In genomic region chr1:151790071-151790939, GRCh38 we compare ENCODE assay signal across 8 cellular contexts. TPM values are rescaled to one million over a fixed set of nuclear protein-coding genes. Genes with fewer than 3 reads are reported as not detected.
DNase-seq lines count a peak whose midpoint lies in the region; ATAC-seq and TF ChIP-seq lines count a peak whose summit lies in the region.

Gene TDRKH, minus strand, starts transcription at chr1:151790500. Its CDS starts 7,478 bp downstream, at chr1:151783022.

- no TSS peak for BruUV-seq in OCI-LY7 (replicated peaks; lab: Mats Ljungman, UMichigan)

- H3K9me3 ChIP-seq in OCI-LY7 (ENCODE audit: low read length) (no peaks in the 10 kb centered on the region), mucosa of descending colon (no peaks in the 10 kb centered on the region)

- TF ChIP-seq CTCF in OCI-LY7 (conservative IDR thresholded peaks at IDR 0.05; ENCODE audit: low read length) (peak; percentile 65), mucosa of descending colon (IDR thresholded peaks at IDR 0.05) (no peak)

- H3K4me1 ChIP-seq in OCI-LY7 (ENCODE audit: insufficient read depth, low read length, poor library complexity, severe bottlenecking), result peaks cover 15% of the 10 kb centered on the region
- H3K4me1 ChIP-seq in mucosa of descending colon (ENCODE audit: low read depth), result no peaks in the 10 kb centered on the region

- DNase-seq in DMS 273 treated with DMSO at 0.1 percent for 48 hours (lab: John Stamatoyannopoulos, UW), result peak; percentile 99
- DNase-seq in HuH-7.5 (ENCODE audit: low spot score), result peak; percentile 99
- DNase-seq in OCI-LY7 (ENCODE audit: low spot score), result peak; percentile 99
- DNase-seq in activated T-cell treated with anti-CD3 and anti-CD28 coated beads for 24 hours (ENCODE audit: low read depth), result peak; percentile 98
- DNase-seq in epithelial cell of prostate (ENCODE audit: low read depth, low spot score), result peak; percentile 99
- peak; percentile 95 to 99 (median 98) for DNase-seq in mucosa of descending colon
- DNase-seq in stimulated activated CD8-positive, alpha-beta memory T cell treated with anti-CD3 and anti-CD28 coated beads, Interleukin-4, amount 100 ng/mL, for 24 hours (ENCODE audit: low read depth), result peak; percentile 98

- ATAC-seq in GM21526 (IDR thresholded peaks at IDR 0.05; ENCODE audit: low FRiP score, unreplicated experiment) (peak; percentile 92), mucosa of descending colon (peak; percentile 99)

- CTCF ChIA-PET in OCI-LY7 (lab: Charles Lee; ENCODE audit: unreplicated experiment), result no interaction called here

- peak within 1 kb of the TSS; percentile 73 for H3K4me3 ChIP-seq in OCI-LY7 (ENCODE audit: low read depth, low read length, poor library complexity, severe bottlenecking)
- peak within 1 kb of the TSS; percentile 52 for H3K4me3 ChIP-seq in mucosa of descending colon

- no peaks in the 10 kb centered on the region for H3K79me2 ChIP-seq in OCI-LY7 (ENCODE audit: insufficient read depth, low read depth, low read length)

- H3K27ac ChIP-seq in OCI-LY7 (ENCODE audit: low read depth, low read length, poor library complexity, severe bottlenecking) (no peak within 1 kb of the TSS), epithelial cell of prostate (peak within 1 kb of the TSS; percentile 44)

- H3K4me2 ChIP-seq in OCI-LY7 (ENCODE audit: low read length), result peak within 1 kb of the TSS; percentile 98

- H2AFZ ChIP-seq in OCI-LY7 (ENCODE audit: low read length), result peak within 1 kb of the TSS; percentile 87

- H3K36me3 ChIP-seq in OCI-LY7 (ENCODE audit: insufficient read depth, low read length) (no peaks in the 10 kb centered on the region), mucosa of descending colon (ENCODE audit: low read depth) (no peaks in the 10 kb centered on the region)

- no peaks in the 10 kb centered on the region for H4K20me1 ChIP-seq in OCI-LY7 (ENCODE audit: insufficient read depth, low read length)

- intact Hi-C loops in OCI-LY7 (cut with micrococcal nuclease; ENCODE audit: unreplicated experiment), result loop anchor here (10.0 kb wide), 1 partner anchor 114 kb away; the partner anchor contains the start of gene THEM4
- intact Hi-C loops in mucosa of descending colon (cut with DNase I, micrococcal nuclease), result no loop called here

- H3K9me2 ChIP-seq in OCI-LY7 (ENCODE audit: insufficient read depth, low read length), result no peaks in the 10 kb centered on the region

- POLR2A ChIA-PET in OCI-LY7 (lab: Charles Lee), result interaction anchor here (0.7 to 1.7 kb wide), 4 partner anchors 14 to 28 kb away, joined by 3 to 6 read pairs (median 3); no protein-coding TSS in a partner anchor

RNA-seq across cellular contexts. Expression of gene TDRKH, which starts in this region (rescaled TPM):
- 7.2 and 10.2 TPM in 2 replicates for total RNA-seq in OCI-LY7 (2014; rRNA removed; shearing (Covaris generic))
- total RNA-seq in OCI-LY7 (2022), result 21.1 and 22.8 TPM in 2 replicates
- 10 to 100 TPM in 1 of 3 donors, 1 to 10 TPM in 2; 5.8 to 11.4 (median 7.4) TPM for total RNA-seq in mucosa of descending colon
